Comparison of ENCODE assay signal across 3 cellular contexts in the genomic region with DNA sequence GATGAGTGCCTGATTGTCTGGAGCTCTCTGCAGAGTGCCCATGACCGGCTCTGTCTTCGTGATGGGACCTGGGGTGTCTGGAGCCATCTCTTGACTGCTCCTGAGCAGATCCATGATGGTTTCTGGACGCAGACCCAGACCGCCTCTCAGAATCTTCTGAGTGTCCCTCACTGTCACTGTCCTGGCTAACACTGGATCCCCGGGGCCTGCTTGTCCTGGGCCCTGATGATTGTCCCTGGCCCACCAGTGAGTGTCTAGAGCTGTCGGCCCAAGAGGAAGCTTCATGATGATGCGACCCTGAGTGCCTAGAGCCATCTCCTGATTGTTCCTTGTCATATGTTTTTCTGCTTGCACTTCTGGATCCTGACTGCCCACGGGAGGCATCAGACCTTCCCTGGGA. TPM values are rescaled to one million over a fixed set of nuclear protein-coding genes. Genes with fewer than 3 reads are reported as not detected.
"Had no signal": no experiment of that assay in that cellular context is flagged by ENCODE, and none has a peak within 500 bp of the region (broad histone marks: within the 10 kb centered on the region; RNA-seq: fewer than 3 reads in every experiment).

No MANE protein-coding gene starts in this region.

RNA-seq across cellular contexts. Expression of a gene that starts 51.8 kb away (rescaled TPM):
- total RNA-seq: LHCN-M2, M059J, MCF 10A had no signal
